Comparison of ENCODE assay signal across 8 cellular contexts in the genomic region with DNA sequence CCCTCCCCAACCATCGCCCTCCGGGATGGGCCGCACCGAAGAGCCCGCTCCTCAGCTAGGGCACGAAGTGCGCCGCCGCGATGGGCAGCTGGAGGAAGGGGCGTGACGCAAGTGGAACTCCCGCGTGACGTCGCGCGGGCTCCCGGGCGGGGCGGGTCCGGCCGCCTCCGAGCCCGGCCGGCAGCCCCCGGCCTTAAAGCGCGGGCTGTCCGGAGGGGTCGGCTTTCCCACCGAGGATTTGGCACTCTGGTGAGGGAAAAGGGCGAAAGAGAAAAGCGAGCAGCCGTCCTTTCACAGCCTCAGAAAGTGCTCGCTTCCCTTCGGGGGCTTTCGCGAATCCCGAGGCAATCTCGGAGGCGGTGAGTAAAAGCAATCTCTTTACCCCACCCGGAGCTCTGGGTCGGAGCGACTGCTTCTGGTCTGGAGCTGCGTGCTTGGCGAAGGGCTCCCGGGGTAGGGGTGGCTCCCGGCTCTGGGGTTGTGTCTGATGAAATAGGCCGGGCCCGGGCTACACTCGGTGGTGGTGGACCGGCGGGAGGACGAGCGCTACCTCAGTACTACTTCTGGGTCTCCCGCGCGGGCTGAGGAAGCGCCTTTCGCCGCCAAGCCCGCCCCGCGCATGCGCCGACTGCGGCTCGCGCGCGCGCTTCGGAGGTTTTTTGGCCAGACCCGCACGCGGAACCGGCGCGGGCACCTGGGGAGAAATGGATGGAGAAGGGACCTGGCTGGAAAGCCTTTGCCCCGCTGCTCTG. TPM values are rescaled to one million over a fixed set of nuclear protein-coding genes. Genes with fewer than 3 reads are reported as not detected.
A peak's percentile ranks its signal among the peaks of the same experiment; 100 is the strongest.
DNase-seq lines count a peak whose midpoint lies in the region; ATAC-seq and TF ChIP-seq lines count a peak whose summit lies in the region.

Gene RBBP8 (plus strand): TSS at position 123 of the 752 bp plus-strand sequence. CDS start 3,524 bp downstream, outside the sequence.

- peak; percentile 93 to 96 for ATAC-seq in natural killer cell treated with Interleukin-12 subunit alpha and Interleukin-12 subunit beta and Interleukin-15 and Interleukin-18, amount 100 ng/mL, for 72 hours
- peak; percentile 91 for ATAC-seq in stimulated activated naive CD8-positive, alpha-beta T cell treated with anti-CD3 and anti-CD28 coated beads, Interleukin-15, Interleukin-2, amounts not matched to agents 100 U/mL and 50 U/mL, for 24 hours

- H3K9me3 ChIP-seq in GM23248 (ENCODE audit: low read depth) = no peaks in the 10 kb centered on the region

- peak within 1 kb of the TSS; percentile 83 to 89 for H3K27ac Mint-ChIP-seq in natural killer cell treated with Interleukin-12 subunit alpha and Interleukin-12 subunit beta and Interleukin-15 and Interleukin-18, amount 100 ng/mL, for 72 hours

- no peaks in the 10 kb centered on the region for H3K27me3 ChIP-seq in GM23248 (replicated peaks; ENCODE audit: insufficient read depth)

- H4K20me1 ChIP-seq in GM23248 (ENCODE audit: insufficient read depth) = no peaks in the 10 kb centered on the region

- H3K4me3 ChIP-seq in GM23248 = peak within 1 kb of the TSS; percentile 94

- peak within 1 kb of the TSS; percentile 100 for H2AFZ ChIP-seq in GM23248

- H3K36me3 ChIP-seq in GM23248 (ENCODE audit: low read depth) = no peaks in the 10 kb centered on the region

- 0 to 1% methylated on average over 50 to 72 of the region's 81 CpGs for WGBS in GM23248 (ENCODE audit: low coverage in 1 of 2, low lambda C conversion rate in 2 of 2, missing lambda C conversion rate in 2 of 2), 2 experiments

- H3K79me2 ChIP-seq in GM23248 (ENCODE audit: insufficient read depth) = peaks cover 25% of the 10 kb centered on the region

- DNase-seq in Daoy (ENCODE audit: low read depth) (peak; percentile 89), GM23248 (peak; percentile 92), Kasumi-1 (lab: John Stamatoyannopoulos, UW) (peak; percentile 78), fibroblast of peridontal ligament (ENCODE audit: extremely low read depth) (peak; percentile 69)
- DNase-seq in activated T-helper 9 cell treated with anti-CD3 and anti-CD28 coated beads, Interleukin-2, amount 50 U/mL, for 16 hours (ENCODE audit: low read depth) = peak; percentile 76
- DNase-seq in natural killer cell treated with Interleukin-12 subunit alpha and Interleukin-12 subunit beta and Interleukin-15 and Interleukin-18, amount 100 ng/mL, for 72 hours (ENCODE audit: low spot score) = peak; percentile 90
- DNase-seq in stimulated activated naive CD8-positive, alpha-beta T cell treated with anti-CD3 and anti-CD28 coated beads, Interleukin-15, Interleukin-2, amounts not matched to agents 100 U/mL and 50 U/mL, for 24 hours = peak; percentile 88

- no peaks in the 10 kb centered on the region for H3K9me3 Mint-ChIP-seq in natural killer cell treated with Interleukin-12 subunit alpha and Interleukin-12 subunit beta and Interleukin-15 and Interleukin-18, amount 100 ng/mL, for 72 hours

- peak within 1 kb of the TSS; percentile 91 for H3K9ac ChIP-seq in GM23248

- no peaks in the 10 kb centered on the region for H3K9me2 ChIP-seq in GM23248 (ENCODE audit: insufficient read depth)

- H3K4me1 Mint-ChIP-seq in natural killer cell treated with Interleukin-12 subunit alpha and Interleukin-12 subunit beta and Interleukin-15 and Interleukin-18, amount 100 ng/mL, for 72 hours (ENCODE audit: low read depth in 2 of 2) = peaks cover 12 to 17% of the 10 kb centered on the region in 2 donors

- TF ChIP-seq POLR2A in Raji (IDR thresholded peaks at IDR 0.05; ENCODE audit: insufficient read depth, low read depth, low read length) = peak; percentile 74

- no peaks in the 10 kb centered on the region for H3F3A ChIP-seq in GM23248 (ENCODE audit: insufficient read depth)

- H3K36me3 Mint-ChIP-seq in natural killer cell treated with Interleukin-12 subunit alpha and Interleukin-12 subunit beta and Interleukin-15 and Interleukin-18, amount 100 ng/mL, for 72 hours = no peaks in the 10 kb centered on the region

- in situ Hi-C loops in GM23248 (cut with MboI) = no loop called here

- H3K27ac ChIP-seq in GM23248 = peak within 1 kb of the TSS; percentile 87

- 0 out of 2 replicates have a peak, but pooled peaks cover 3% of the 10 kb centered on the region for H3K4me1 ChIP-seq in GM23248 (ENCODE audit: insufficient read depth)

- peak within 1 kb of the TSS; percentile 94 for H3K4me3 Mint-ChIP-seq in natural killer cell treated with Interleukin-12 subunit alpha and Interleukin-12 subunit beta and Interleukin-15 and Interleukin-18, amount 100 ng/mL, for 72 hours

- H3K4me2 ChIP-seq in GM23248 (ENCODE audit: unreplicated experiment) = peak within 1 kb of the TSS; percentile 89

- peaks cover 0 to 3% of the 10 kb centered on the region in 2 donors for H3K27me3 Mint-ChIP-seq in natural killer cell treated with Interleukin-12 subunit alpha and Interleukin-12 subunit beta and Interleukin-15 and Interleukin-18, amount 100 ng/mL, for 72 hours

RNA-seq across cellular contexts. Expression of gene RBBP8, which starts in this region (rescaled TPM):
- total RNA-seq in Daoy (2014; rRNA removed; shearing (Covaris generic)) = 58.1 and 76.6 TPM in 2 replicates
- 34.9 and 45.2 TPM in 2 replicates for total RNA-seq in GM23248 (2014; rRNA removed; shearing (Covaris generic))
- polyA plus RNA-seq in GM23248 (2016; fragmentation: Nextera tagmentation; extraction: Ambion mirVana) = 26.9 and 27.1 TPM in 2 replicates
- 10 to 100 TPM; 32.2 to 73.9 TPM for total RNA-seq in natural killer cell treated with Interleukin-12 subunit alpha and Interleukin-12 subunit beta and Interleukin-15 and Interleukin-18, amount 100 ng/mL, for 72 hours

Comparison
In these comparisons a context has a peak if more than half of its experiments do, and no peak if none do; other contexts are left out.
1. Peak in every context shown above with its lines: DNase-seq, ATAC-seq, H3K4me3 ChIP-seq and H3K27ac ChIP-seq.